Comparison of ENCODE assay signal across 25 cellular contexts in the genomic region with DNA sequence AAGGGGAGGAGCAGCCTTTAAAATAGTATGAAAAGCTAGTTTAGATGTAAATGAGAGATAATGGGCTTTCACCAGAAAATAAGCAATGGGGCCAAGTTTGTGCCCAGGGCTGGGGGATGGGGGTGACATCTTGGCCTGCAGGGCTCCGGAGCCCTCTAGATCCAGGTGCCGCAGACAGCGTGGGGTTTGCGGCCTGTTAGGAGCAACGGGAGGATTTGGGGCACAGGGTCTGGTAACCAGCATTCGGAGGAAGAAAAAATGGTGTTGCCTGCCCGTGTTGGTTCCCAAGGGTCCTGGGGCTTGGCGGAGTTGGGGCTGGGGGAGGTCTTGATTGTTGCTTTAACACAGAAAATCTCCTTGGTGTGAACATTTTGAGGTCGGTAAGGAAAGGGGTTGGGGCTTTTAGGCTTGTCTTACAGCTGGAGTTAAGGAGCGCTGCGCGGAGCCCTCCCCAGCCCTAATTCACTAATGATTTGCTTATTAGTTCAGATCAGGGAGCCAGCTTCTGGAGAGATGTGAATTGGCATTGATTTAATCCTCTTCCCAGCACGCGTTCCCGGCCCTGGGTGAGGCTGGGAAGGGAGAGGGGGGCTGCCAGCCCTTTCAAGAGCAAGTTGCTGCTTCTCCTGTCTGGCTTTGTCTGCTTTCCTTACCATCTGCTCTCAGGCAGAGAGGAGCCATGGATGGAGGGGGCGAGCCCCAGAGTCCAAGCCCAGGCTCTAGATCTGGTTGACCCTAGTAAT.
DNase-seq lines count a peak whose midpoint lies in the region; ATAC-seq and TF ChIP-seq lines count a peak whose summit lies in the region.
"Had no signal": no experiment of that assay in that cellular context is flagged by ENCODE, and none has a peak within 500 bp of the region (broad histone marks: within the 10 kb centered on the region; RNA-seq: fewer than 3 reads in every experiment).

No MANE protein-coding gene starts in this region.

- no peak overlapping the region for H4K91ac ChIP-seq in IMR-90 (ENCODE audit: insufficient read depth, low read depth, low read length)

- no peak for TF ChIP-seq RAD21 in IMR-90 (IDR thresholded peaks at IDR 0.05; ENCODE audit: low read length)

- POLR2A ChIA-PET in IMR-90 (lab: Charles Lee; ENCODE audit: unreplicated experiment), result no interaction called here

- H3K9me3 ChIP-seq in IMR-90 (ENCODE audit: control insufficient read depth, insufficient read depth, low read length), result no peaks in the 10 kb centered on the region
- H3K9me3 ChIP-seq in MG63, result no peaks in the 10 kb centered on the region
- H3K9me3 ChIP-seq: uterus had no signal

- H3K4me1 Mint-ChIP-seq in brain, result peaks cover 61% of the 10 kb centered on the region
- peaks cover 34% of the 10 kb centered on the region for H3K4me1 Mint-ChIP-seq in nephron
- H3K4me1 Mint-ChIP-seq: natural killer cell had no signal

- H3K4me2 ChIP-seq in IMR-90 (ENCODE audit: low read depth, low read length), result no peak overlapping the region

- H2AK9ac ChIP-seq in IMR-90 (replicated peaks; ENCODE audit: low read depth, low read length, poor library complexity), result peak overlapping the region; percentile 39

- no TSS peak for BruUV-seq in IMR-90 (replicated peaks; lab: Mats Ljungman, UMichigan)

- DNase-seq in D341Med (ENCODE audit: low spot score), result peak; percentile 82
- no peak for DNase-seq in IMR-90
- DNase-seq in stimulated activated naive CD8-positive, alpha-beta T cell treated with anti-CD3 and anti-CD28 coated beads, Interleukin-15, Interleukin-2, amounts not matched to agents 100 U/mL and 50 U/mL, for 24 hours, result no peak
- no peak for DNase-seq in MG63
- DNase-seq in NOMO-1 treated with DMSO at 0.1 percent for 48 hours (lab: John Stamatoyannopoulos, UW; ENCODE audit: unreplicated experiment), result no peak
- DNase-seq: activated CD8-positive, alpha-beta T cell treated with anti-CD3 and anti-CD28 coated beads, Interleukin-2, amount 10 ng/mL, durations not matched to agents 7 days and 5 days; activated T-cell treated with anti-CD3 and anti-CD28 coated beads, Interleukin-2, amount 50 U/mL, for 72 hours; cortex of kidney; DMS153; foreskin fibroblast; Karpas-422; left cardiac atrium; natural killer cell; RPMI8226; small intestine; stimulated activated CD4-positive, alpha-beta T cell treated with anti-CD3 and anti-CD28 coated beads, Interleukin-4, amount 100 ng/mL, for 24 hours; T1000; uterus had no signal

- H3K4me1 ChIP-seq in IMR-90 (ENCODE audit: control insufficient read depth, insufficient read depth, low read length), result no peaks in the 10 kb centered on the region
- H3K4me1 ChIP-seq: uterus had no signal

- peak overlapping the region; percentile 84 to 97 (median 96) for H3K27ac Mint-ChIP-seq in brain
- H3K27ac Mint-ChIP-seq in nephron, result peak overlapping the region in 2 of 3 experiments; percentile 8 to 39
- H3K27ac Mint-ChIP-seq: activated CD8-positive, alpha-beta T cell treated with anti-CD3 and anti-CD28 coated beads, Interleukin-2, amount 10 ng/mL, durations not matched to agents 7 days and 5 days; activated naive CD4-positive, alpha-beta T cell treated with anti-CD3 and anti-CD28 coated beads, Interleukin-2, amount 50 U/mL, for 24 hours; activated T-cell treated with anti-CD3 and anti-CD28 coated beads, Interleukin-2, amount 50 U/mL, for 72 hours; natural killer cell; progenitor cell of endocrine pancreas had no signal

- WGBS in IMR-90 (ENCODE audit: extremely low coverage in 2 of 2, insufficient read length in 1 of 2), 2 experiments, result 53% methylated on average over 5 of the region's 16 CpGs; no CpG with 5 or more reads in 1 of the 2 experiments

- intact Hi-C loops in IMR-90 (cut with micrococcal nuclease), result loop anchor here (10.0 kb wide), 2 partner anchors 440 to 510 kb away; partner anchors contain the start of gene BCOR

- no peak overlapping the region for H3K27ac ChIP-seq in IMR-90 (ENCODE audit: insufficient read depth, low read length)
- H3K27ac ChIP-seq: C4-2B, uterus had no signal

- no peak overlapping the region for H2BK5ac ChIP-seq in IMR-90 (ENCODE audit: low read depth, low read length, poor library complexity, severe bottlenecking)

- H3K18ac ChIP-seq in IMR-90 (ENCODE audit: low read depth, low read length), result no peak overlapping the region

- no peak overlapping the region for H2AK5ac ChIP-seq in IMR-90 (ENCODE audit: low read depth, low read length)

- H4K20me1 ChIP-seq in IMR-90 (ENCODE audit: insufficient read depth, low read length), result no peaks in the 10 kb centered on the region

- TF ChIP-seq CTCF in IMR-90 (conservative IDR thresholded peaks at IDR 0.05; ENCODE audit: low read depth, low read length), result no peak
- no peak for TF ChIP-seq CTCF in brain (conservative IDR thresholded peaks at IDR 0.05)
- no peak for TF ChIP-seq CTCF in nephron (IDR thresholded peaks at IDR 0.05; ENCODE audit: unreplicated experiment in 3 of 3)

- ATAC-seq in IMR-90 (ENCODE audit: low read depth), result no peak
- ATAC-seq in esophagus mucosa, result no peak
- no peak for ATAC-seq in stimulated activated naive CD8-positive, alpha-beta T cell treated with anti-CD3 and anti-CD28 coated beads, Interleukin-15, Interleukin-2, amounts not matched to agents 100 U/mL and 50 U/mL, for 24 hours
- ATAC-seq: activated CD4-positive, CD25-positive, alpha-beta regulatory T cell treated with anti-CD3 and anti-CD28 coated beads, Interleukin-2, amount 50 U/mL, for 24 hours; activated CD8-positive, alpha-beta T cell treated with anti-CD3 and anti-CD28 coated beads, Interleukin-2, amount 10 ng/mL, durations not matched to agents 7 days and 5 days; activated T-cell treated with anti-CD3 and anti-CD28 coated beads, Interleukin-2, amount 50 U/mL, for 72 hours; left cardiac atrium; natural killer cell had no signal

- no peak overlapping the region for H2AFZ ChIP-seq in IMR-90 (replicated peaks; ENCODE audit: low read length, poor library complexity)

- no peak overlapping the region for H2BK20ac ChIP-seq in IMR-90 (ENCODE audit: low read depth, low read length)

- H3K9ac ChIP-seq in IMR-90 (ENCODE audit: low read depth, low read length), result no peak overlapping the region

- H3K9me3 Mint-ChIP-seq in brain, result peaks cover 0 to 8% (median 0%) of the 10 kb centered on the region in 5 experiments
- peaks cover 4% of the 10 kb centered on the region for H3K9me3 Mint-ChIP-seq in nephron
- H3K9me3 Mint-ChIP-seq: activated naive CD4-positive, alpha-beta T cell treated with anti-CD3 and anti-CD28 coated beads, Interleukin-2, amount 50 U/mL, for 24 hours; activated T-cell treated with anti-CD3 and anti-CD28 coated beads, Interleukin-2, amount 50 U/mL, for 72 hours; natural killer cell had no signal

- H3K4me3 ChIP-seq in IMR-90 (ENCODE audit: insufficient read depth, low read depth, low read length), result no peak overlapping the region
- H3K4me3 ChIP-seq in MG63, result no peak overlapping the region
- H3K4me3 ChIP-seq: uterus had no signal

- no peak overlapping the region for H4K8ac ChIP-seq in IMR-90 (ENCODE audit: low read depth in 2 of 2, low read length in 2 of 2)

- H3K56ac ChIP-seq in IMR-90 (ENCODE audit: extremely low read depth, insufficient read depth, low read length), result no peak overlapping the region

- dilution Hi-C loops in IMR-90 (cut with HindIII; ENCODE audit: low sequenced_read_pairs, unreplicated experiment), result no loop called here

- H4K5ac ChIP-seq in IMR-90 (ENCODE audit: low read depth, low read length), result no peak overlapping the region

- H3K36me3 ChIP-seq in IMR-90 (ENCODE audit: control insufficient read depth, insufficient read depth, low read length) (no peaks in the 10 kb centered on the region), MG63 (no peaks in the 10 kb centered on the region)
- H3K36me3 ChIP-seq: uterus had no signal

- H3K9me1 ChIP-seq in IMR-90 (ENCODE audit: insufficient read depth, low read length), result no peaks in the 10 kb centered on the region

- H3K36me3 Mint-ChIP-seq in brain (no peaks in the 10 kb centered on the region), nephron (ENCODE audit: low read depth) (no peaks in the 10 kb centered on the region)
- H3K36me3 Mint-ChIP-seq: activated naive CD4-positive, alpha-beta T cell treated with anti-CD3 and anti-CD28 coated beads, Interleukin-2, amount 50 U/mL, for 24 hours; natural killer cell had no signal

- no peaks in the 10 kb centered on the region for H3K79me1 ChIP-seq in IMR-90 (ENCODE audit: low read depth in 1 of 2, low read length in 2 of 2)

- no peak overlapping the region for H3K14ac ChIP-seq in IMR-90 (replicated peaks; ENCODE audit: low read depth, low read length)

- H2BK15ac ChIP-seq in IMR-90 (ENCODE audit: low read depth, low read length), result no peak overlapping the region

- H3K23ac ChIP-seq in IMR-90 (ENCODE audit: low read depth, low read length), result no peak overlapping the region

- H3K27me3 Mint-ChIP-seq in brain (peaks cover 25% of the 10 kb centered on the region), nephron (ENCODE audit: low read depth) (peaks cover 14% of the 10 kb centered on the region)
- H3K27me3 Mint-ChIP-seq: activated naive CD4-positive, alpha-beta T cell treated with anti-CD3 and anti-CD28 coated beads, Interleukin-2, amount 50 U/mL, for 24 hours had no signal

- H3K4me3 Mint-ChIP-seq in brain, result peak overlapping the region; percentile 18 to 81 (median 61)
- H3K4me3 Mint-ChIP-seq in nephron, result no peak overlapping the region
- H3K4me3 Mint-ChIP-seq: activated CD8-positive, alpha-beta T cell treated with anti-CD3 and anti-CD28 coated beads, Interleukin-2, amount 10 ng/mL, durations not matched to agents 7 days and 5 days; activated naive CD4-positive, alpha-beta T cell treated with anti-CD3 and anti-CD28 coated beads, Interleukin-2, amount 50 U/mL, for 24 hours; activated T-cell treated with anti-CD3 and anti-CD28 coated beads, Interleukin-2, amount 50 U/mL, for 72 hours; natural killer cell had no signal

- no peak overlapping the region for H2BK120ac ChIP-seq in IMR-90 (ENCODE audit: low read depth, low read length)

- in situ Hi-C loops in IMR-90 (cut with MboI; ENCODE audit: low sequenced_read_pairs), result no loop called here

- no peak overlapping the region for H3K4ac ChIP-seq in IMR-90 (ENCODE audit: low read depth, low read length)

- H3K27me3 ChIP-seq in IMR-90 (ENCODE audit: control insufficient read depth, insufficient read depth, low read length) (peaks cover 41% of the 10 kb centered on the region), MG63 (no peaks in the 10 kb centered on the region)
- H3K27me3 ChIP-seq: uterus had no signal

- CTCF ChIA-PET in IMR-90 (lab: Yijun Ruan, JAX), result no interaction called here

- TF ChIP-seq POLR2A in IMR-90 (IDR thresholded peaks at IDR 0.05; ENCODE audit: low read depth, low read length), result no peak

TF ChIP-seq in IMR-90, 13 proteins besides CTCF, POLR2A, EP300 and RAD21 (continues in another document):
- no peak for TF ChIP-seq FOS (IDR thresholded peaks at IDR 0.05; ENCODE audit: low read depth, low read length)
- TF ChIP-seq SMC3 (IDR thresholded peaks at IDR 0.05; ENCODE audit: low read depth, low read length), result no peak
- TF ChIP-seq BHLHE40 (IDR thresholded peaks at IDR 0.05; ENCODE audit: low read depth, low read length), result no peak
- TF ChIP-seq MAZ (IDR thresholded peaks at IDR 0.05; ENCODE audit: borderline replicate concordance, low read depth, low read length), result no peak

Comparison
In these comparisons a context has a peak if more than half of its experiments do, and no peak if none do; other contexts are left out.
1. H3K4me3 Mint-ChIP-seq: peak in brain (5 of 5); none in nephron (0 of 3).